ENCODE assay signal across 24 cellular contexts in the genomic region with DNA sequence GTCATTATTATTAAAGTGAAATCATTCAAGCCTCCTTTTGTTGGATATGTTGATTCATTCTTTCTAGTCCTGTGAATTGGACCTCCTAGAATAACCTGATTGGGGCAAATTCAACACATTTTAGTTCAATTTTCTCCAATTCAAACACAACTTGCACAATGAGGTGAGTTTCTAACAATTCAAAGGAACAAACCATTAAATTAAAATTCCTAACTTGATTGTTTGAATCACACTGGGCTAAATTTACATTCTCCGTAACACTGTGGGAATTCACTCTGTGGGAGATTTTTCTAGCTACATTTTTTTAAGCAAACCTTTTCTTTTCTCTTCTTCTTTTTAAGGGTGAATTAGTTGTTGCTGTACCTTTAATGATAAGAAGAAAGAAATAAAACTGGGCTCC.
A peak's percentile ranks its signal among the peaks of the same experiment; 100 is the strongest.
DNase-seq lines count a peak whose midpoint lies in the region; ATAC-seq, FAIRE-seq and TF ChIP-seq lines count a peak whose summit lies in the region.
"Had no signal": no experiment of that assay in that cellular context is flagged by ENCODE, and none has a peak within 500 bp of the region (broad histone marks: within the 10 kb centered on the region; RNA-seq: fewer than 3 reads in every experiment).

No MANE protein-coding gene starts in this region.

- H3K9me3 Mint-ChIP-seq in GM23338 (no peaks in the 10 kb centered on the region), WTC11 (no peaks in the 10 kb centered on the region)
- H3K9me3 Mint-ChIP-seq: CD8-positive, alpha-beta T cell had no signal

- peak; percentile 44 for ATAC-seq in GM23338
- peak; percentile 16; the same call in 1 of the 2 replicates for ATAC-seq in WTC11
- ATAC-seq in GM19397 (IDR thresholded peaks at IDR 0.05; ENCODE audit: unreplicated experiment), result no peak
- no peak for ATAC-seq in GM21526 (IDR thresholded peaks at IDR 0.05; ENCODE audit: low FRiP score, unreplicated experiment)
- ATAC-seq: CD8-positive, alpha-beta T cell; GM12878; HCT116 had no signal

- H3K4me3 ChIP-seq in GM23338 (peak overlapping the region; percentile 9; the same call in 1 of the 2 replicates), HUES6 (ENCODE audit: low read depth, low read length) (no peak overlapping the region; the same call in 1 of the 2 replicates), iPS-18a (ENCODE audit: low read length) (peak overlapping the region; percentile 38)
- H3K4me3 ChIP-seq: BLaER1, GM12878 had no signal

- no peak overlapping the region for H2AFZ ChIP-seq in GM23338

- POLR2A ChIA-PET in WTC11 (lab: Charles Lee), result interaction anchor here (0.9 kb wide), 1 partner anchor 10 kb away, joined by 3 read pairs; no protein-coding TSS in a partner anchor

- H3K27ac ChIP-seq in GM23338 (ENCODE audit: low read depth), result peak overlapping the region; percentile 68
- H3K27ac ChIP-seq in HUES6 (ENCODE audit: low read depth, low read length), result peak overlapping the region; percentile 63; the same call in 1 of the 2 replicates
- H3K27ac ChIP-seq in iPS-18a (ENCODE audit: low read length), result peak overlapping the region; percentile 3
- H3K27ac ChIP-seq: 22Rv1, BLaER1, C4-2B had no signal

- no peaks in the 10 kb centered on the region for H3F3A ChIP-seq in GM23338 (replicated peaks; ENCODE audit: low read depth)

- no peak for FAIRE-seq in GM12892 (lab: Jason Lieb, UNC)
- FAIRE-seq: A204.1, GM12878, GM18507 had no signal

- H3K4me1 Mint-ChIP-seq in GM23338 (peaks cover 35% of the 10 kb centered on the region), WTC11 (peaks cover 41% of the 10 kb centered on the region)
- H3K4me1 Mint-ChIP-seq: CD4-positive, CD25-positive, alpha-beta regulatory T cell had no signal

- H3K36me3 ChIP-seq in GM23338 (ENCODE audit: insufficient read depth) (no peaks in the 10 kb centered on the region), HUES6 (ENCODE audit: control insufficient read depth, insufficient read depth, low read length) (no peaks in the 10 kb centered on the region), iPS-18a (ENCODE audit: control insufficient read depth, low read depth, low read length) (no peaks in the 10 kb centered on the region)
- H3K36me3 ChIP-seq: BLaER1 had no signal

- H3K4me1 ChIP-seq in GM23338 (ENCODE audit: insufficient read depth) (peaks cover 26% of the 10 kb centered on the region), HUES6 (ENCODE audit: control insufficient read depth, insufficient read depth, low read length) (peaks cover 24% of the 10 kb centered on the region), iPS-18a (ENCODE audit: control insufficient read depth, low read depth, low read length) (peaks cover 26% of the 10 kb centered on the region)
- H3K4me1 ChIP-seq: BLaER1, Caco-2 had no signal

- H3K27ac Mint-ChIP-seq in GM23338 (no peak overlapping the region), WTC11 (peak overlapping the region; percentile 17)
- H3K27ac Mint-ChIP-seq: B cell; CD4-positive, CD25-positive, alpha-beta regulatory T cell; CD8-positive, alpha-beta T cell had no signal

- H3K27me3 ChIP-seq in GM23338 (ENCODE audit: insufficient read depth) (no peaks in the 10 kb centered on the region), HUES6 (ENCODE audit: control insufficient read depth, insufficient read depth, low read length) (no peaks in the 10 kb centered on the region), iPS-18a (ENCODE audit: control insufficient read depth, insufficient read depth, low read length) (no peaks in the 10 kb centered on the region)
- H3K27me3 ChIP-seq: BLaER1 had no signal

- H3K27me3 Mint-ChIP-seq in GM23338 (ENCODE audit: insufficient read depth, low read depth, poor library complexity), result peaks cover 2% of the 10 kb centered on the region
- H3K27me3 Mint-ChIP-seq in WTC11 (ENCODE audit: low read depth), result no peaks in the 10 kb centered on the region

- H3K9ac ChIP-seq in HUES6 (ENCODE audit: low read length) (no peak overlapping the region), iPS-18a (ENCODE audit: low read length) (no peak overlapping the region)
- H3K9ac ChIP-seq: BLaER1 had no signal

- peak overlapping the region; percentile 9; the same call in 2 of the 3 replicates for H3K4me3 Mint-ChIP-seq in GM23338
- peak overlapping the region; percentile 25 for H3K4me3 Mint-ChIP-seq in WTC11
- H3K4me3 Mint-ChIP-seq: B cell; CD4-positive, CD25-positive, alpha-beta regulatory T cell; CD8-positive, alpha-beta T cell had no signal

- H3K9me2 ChIP-seq in GM23338 (ENCODE audit: insufficient read depth), result 0 out of 2 replicates have a peak, but pooled peaks cover 5% of the 10 kb centered on the region

- TF ChIP-seq POLR2A in GM12892 (IDR thresholded peaks at IDR 0.05; ENCODE audit: low read depth, low read length), result no peak

- H3K36me3 Mint-ChIP-seq in GM23338 (ENCODE audit: low read depth) (no peaks in the 10 kb centered on the region; the same call in 2 of the 3 replicates), WTC11 (no peaks in the 10 kb centered on the region)
- H3K36me3 Mint-ChIP-seq: CD4-positive, CD25-positive, alpha-beta regulatory T cell; CD8-positive, alpha-beta T cell had no signal

- no peak for TF ChIP-seq CTCF in GM23338 (conservative IDR thresholded peaks at IDR 0.05; ENCODE audit: low read depth in 2 of 2)
- TF ChIP-seq CTCF in WTC11 (IDR thresholded peaks at IDR 0.05), result no peak

- CTCF ChIA-PET in WTC11 (lab: Charles Lee), result interaction anchor here (0.6 to 1.7 kb wide), 2 partner anchors 10 to 13 kb away, joined by 3 to 4 read pairs; no protein-coding TSS in a partner anchor

- H4K20me1 ChIP-seq in GM23338 (replicated peaks; ENCODE audit: insufficient read depth), result no peaks in the 10 kb centered on the region
- H4K20me1 ChIP-seq: BLaER1 had no signal

- no peaks in the 10 kb centered on the region for H3K9me3 ChIP-seq in HUES6 (ENCODE audit: control insufficient read depth, insufficient read depth, low read depth, low read length)
- H3K9me3 ChIP-seq in iPS-18a (ENCODE audit: control insufficient read depth, low read depth, low read length), result no peaks in the 10 kb centered on the region
- H3K9me3 ChIP-seq: BLaER1, Caco-2 had no signal

- no peaks in the 10 kb centered on the region for H3K79me2 ChIP-seq in GM23338 (replicated peaks; ENCODE audit: insufficient read depth)

- peak overlapping the region; percentile 29 for H3K4me2 ChIP-seq in GM23338
- H3K4me2 ChIP-seq: BLaER1 had no signal

- DNase-seq in GM23338 (ENCODE audit: low spot score) (peak; percentile 49), WTC11 (ENCODE audit: low spot score) (no peak), GM12892 (ENCODE audit: insufficient read length) (no peak), HuH-7.5 (ENCODE audit: low spot score) (no peak)
- DNase-seq: Caco-2; CD4-positive, CD25-positive, alpha-beta regulatory T cell; CD8-positive, alpha-beta T cell; DMS79; EL; GDM1; GOT3; H7 had no signal

TF ChIP-seq in GM23338, 12 proteins besides CTCF, POLR2A, EP300 and RAD21:
- TF ChIP-seq, protein P1, sequence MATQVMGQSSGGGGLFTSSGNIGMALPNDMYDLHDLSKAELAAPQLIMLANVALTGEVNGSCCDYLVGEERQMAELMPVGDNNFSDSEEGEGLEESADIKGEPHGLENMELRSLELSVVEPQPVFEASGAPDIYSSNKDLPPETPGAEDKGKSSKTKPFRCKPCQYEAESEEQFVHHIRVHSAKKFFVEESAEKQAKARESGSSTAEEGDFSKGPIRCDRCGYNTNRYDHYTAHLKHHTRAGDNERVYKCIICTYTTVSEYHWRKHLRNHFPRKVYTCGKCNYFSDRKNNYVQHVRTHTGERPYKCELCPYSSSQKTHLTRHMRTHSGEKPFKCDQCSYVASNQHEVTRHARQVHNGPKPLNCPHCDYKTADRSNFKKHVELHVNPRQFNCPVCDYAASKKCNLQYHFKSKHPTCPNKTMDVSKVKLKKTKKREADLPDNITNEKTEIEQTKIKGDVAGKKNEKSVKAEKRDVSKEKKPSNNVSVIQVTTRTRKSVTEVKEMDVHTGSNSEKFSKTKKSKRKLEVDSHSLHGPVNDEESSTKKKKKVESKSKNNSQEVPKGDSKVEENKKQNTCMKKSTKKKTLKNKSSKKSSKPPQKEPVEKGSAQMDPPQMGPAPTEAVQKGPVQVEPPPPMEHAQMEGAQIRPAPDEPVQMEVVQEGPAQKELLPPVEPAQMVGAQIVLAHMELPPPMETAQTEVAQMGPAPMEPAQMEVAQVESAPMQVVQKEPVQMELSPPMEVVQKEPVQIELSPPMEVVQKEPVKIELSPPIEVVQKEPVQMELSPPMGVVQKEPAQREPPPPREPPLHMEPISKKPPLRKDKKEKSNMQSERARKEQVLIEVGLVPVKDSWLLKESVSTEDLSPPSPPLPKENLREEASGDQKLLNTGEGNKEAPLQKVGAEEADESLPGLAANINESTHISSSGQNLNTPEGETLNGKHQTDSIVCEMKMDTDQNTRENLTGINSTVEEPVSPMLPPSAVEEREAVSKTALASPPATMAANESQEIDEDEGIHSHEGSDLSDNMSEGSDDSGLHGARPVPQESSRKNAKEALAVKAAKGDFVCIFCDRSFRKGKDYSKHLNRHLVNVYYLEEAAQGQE (IDR thresholded peaks at IDR 0.05; ENCODE audit: unreplicated experiment), result no peak
- peak; percentile 66 for TF ChIP-seq NANOG (IDR thresholded peaks at IDR 0.05; ENCODE audit: borderline replicate concordance)

TF ChIP-seq in WTC11, 78 proteins besides CTCF, POLR2A, EP300 and RAD21 (continues in another document):
- no peak for TF ChIP-seq ESRRA (CRISPR knock-in tag; IDR thresholded peaks at IDR 0.05; ENCODE audit: borderline replicate concordance)
- TF ChIP-seq ZNF263 (CRISPR knock-in tag; IDR thresholded peaks at IDR 0.05; ENCODE audit: low read depth), result no peak
- TF ChIP-seq, protein P2, sequence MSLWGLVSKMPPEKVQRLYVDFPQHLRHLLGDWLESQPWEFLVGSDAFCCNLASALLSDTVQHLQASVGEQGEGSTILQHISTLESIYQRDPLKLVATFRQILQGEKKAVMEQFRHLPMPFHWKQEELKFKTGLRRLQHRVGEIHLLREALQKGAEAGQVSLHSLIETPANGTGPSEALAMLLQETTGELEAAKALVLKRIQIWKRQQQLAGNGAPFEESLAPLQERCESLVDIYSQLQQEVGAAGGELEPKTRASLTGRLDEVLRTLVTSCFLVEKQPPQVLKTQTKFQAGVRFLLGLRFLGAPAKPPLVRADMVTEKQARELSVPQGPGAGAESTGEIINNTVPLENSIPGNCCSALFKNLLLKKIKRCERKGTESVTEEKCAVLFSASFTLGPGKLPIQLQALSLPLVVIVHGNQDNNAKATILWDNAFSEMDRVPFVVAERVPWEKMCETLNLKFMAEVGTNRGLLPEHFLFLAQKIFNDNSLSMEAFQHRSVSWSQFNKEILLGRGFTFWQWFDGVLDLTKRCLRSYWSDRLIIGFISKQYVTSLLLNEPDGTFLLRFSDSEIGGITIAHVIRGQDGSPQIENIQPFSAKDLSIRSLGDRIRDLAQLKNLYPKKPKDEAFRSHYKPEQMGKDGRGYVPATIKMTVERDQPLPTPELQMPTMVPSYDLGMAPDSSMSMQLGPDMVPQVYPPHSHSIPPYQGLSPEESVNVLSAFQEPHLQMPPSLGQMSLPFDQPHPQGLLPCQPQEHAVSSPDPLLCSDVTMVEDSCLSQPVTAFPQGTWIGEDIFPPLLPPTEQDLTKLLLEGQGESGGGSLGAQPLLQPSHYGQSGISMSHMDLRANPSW (CRISPR knock-in tag; conservative IDR thresholded peaks at IDR 0.05; ENCODE audit: low read depth), result no peak
- no peak for TF ChIP-seq FOXP1 (CRISPR knock-in tag; IDR thresholded peaks at IDR 0.05; ENCODE audit: borderline replicate concordance)
- no peak for TF ChIP-seq ZNF121 (CRISPR knock-in tag; IDR thresholded peaks at IDR 0.05)
- no peak for TF ChIP-seq FOXJ3 (CRISPR knock-in tag; IDR thresholded peaks at IDR 0.05; ENCODE audit: borderline replicate concordance)

Comparison
In these comparisons a context has a peak if more than half of its experiments do, and no peak if none do; other contexts are left out.
1. ATAC-seq: peak in GM23338 (single experiment) and WTC11 (single experiment); none in GM19397 (single experiment) and GM21526 (single experiment).
2. H3K27ac ChIP-seq: peak in every context shown above with its lines; median percentile 68 in GM23338; 63 in HUES6; 3 in iPS-18a.